ENCODE assay signal across 8 cellular contexts in genomic region chr17:77246110-77247047, GRCh38.
DNase-seq lines count a peak whose midpoint lies in the region; ATAC-seq and TF ChIP-seq lines count a peak whose summit lies in the region.

No MANE protein-coding gene starts in this region.

- no peak overlapping the region for H3K4me2 ChIP-seq in H9 (ENCODE audit: insufficient read depth, insufficient read length, low read length)

- H3K14ac ChIP-seq in H9 (ENCODE audit: insufficient read depth, low read length) = no peak overlapping the region

- H4K5ac ChIP-seq in H9 (ENCODE audit: insufficient read length, low read depth, low read length) = no peak overlapping the region

- DNase-seq in BE2C (no peak), H9 (no peak), left lung (no peak), type B pancreatic cell (ENCODE audit: extremely low spot score, unreplicated experiment) (no peak), inferior parietal cortex (ENCODE audit: extremely low spot score) (no peak), LoVo (ENCODE audit: low spot score) (no peak)
- no peak for DNase-seq in activated T-helper 1 cell treated with anti-CD3 and anti-CD28 coated beads, Interleukin-12 subunit alpha, Interleukin-12 subunit beta, Interleukin-2, Interleukin-4 antibody, amounts not matched to agents 30 ng/mL and 10 ng/mL and 1 ng/mL, durations not matched to agents 14 hours and 24 hours and 36 hours (ENCODE audit: low spot score)

- WGBS in H9 (ENCODE audit: extremely low coverage, insufficient read length, low lambda C conversion rate) = no CpG with 5 or more reads among the region's 34 CpGs

- H3K27ac ChIP-seq in H9 (ENCODE audit: insufficient read length, low read depth, low read length) = no peak overlapping the region
- peak overlapping the region in 1 of 2 donors; percentile 37 for H3K27ac ChIP-seq in left lung

- no peak overlapping the region for H2BK15ac ChIP-seq in H9 (ENCODE audit: low read depth, low read length)

- no peak overlapping the region for H2AK5ac ChIP-seq in H9 (ENCODE audit: insufficient read length, low read length)

- H3K4ac ChIP-seq in H9 (ENCODE audit: low read depth, low read length) = no peak overlapping the region

- H3K4me1 ChIP-seq in BE2C (no peaks in the 10 kb centered on the region; the same call in 1 of the 2 replicates), H9 (ENCODE audit: insufficient read depth, low read length) (no peaks in the 10 kb centered on the region), left lung (peaks cover 5 to 12% of the 10 kb centered on the region in 2 donors)

- no peak overlapping the region for H2BK5ac ChIP-seq in H9 (ENCODE audit: insufficient read length, low read length)

- H3K18ac ChIP-seq in H9 (ENCODE audit: insufficient read length, low read depth, low read length) = no peak overlapping the region

- H3K79me2 ChIP-seq in H9 (ENCODE audit: insufficient read depth, low read length) = no peaks in the 10 kb centered on the region

- no peaks in the 10 kb centered on the region for H3K79me1 ChIP-seq in H9 (ENCODE audit: insufficient read depth, low read depth, low read length, poor library complexity, severe bottlenecking)

- no peak overlapping the region for H3T11ph ChIP-seq in H9 (ENCODE audit: low read length)

- no peaks in the 10 kb centered on the region for H3K36me3 Mint-ChIP-seq in H9 (ENCODE audit: insufficient read depth in 1 of 3, low read depth in 3 of 3)
- no peaks in the 10 kb centered on the region for H3K36me3 Mint-ChIP-seq in activated T-helper 1 cell treated with anti-CD3 and anti-CD28 coated beads, Interleukin-12 subunit alpha, Interleukin-12 subunit beta, Interleukin-2, Interleukin-4 antibody, amounts not matched to agents 30 ng/mL and 10 ng/mL and 1 ng/mL, durations not matched to agents 14 hours and 24 hours and 36 hours (ENCODE audit: low read depth)
- no peaks in the 10 kb centered on the region for H3K36me3 Mint-ChIP-seq in type B pancreatic cell

- no peaks in the 10 kb centered on the region for H3K9me3 ChIP-seq in BE2C
- no peaks in the 10 kb centered on the region for H3K9me3 ChIP-seq in H9 (ENCODE audit: control insufficient read depth, low read depth, low read length)
- H3K9me3 ChIP-seq in left lung = no peaks in the 10 kb centered on the region

- intact Hi-C loops in activated T-helper 1 cell treated with anti-CD3 and anti-CD28 coated beads, Interleukin-12 subunit alpha, Interleukin-12 subunit beta, Interleukin-2, Interleukin-4 antibody, amounts not matched to agents 30 ng/mL and 10 ng/mL and 1 ng/mL, durations not matched to agents 14 hours and 24 hours and 36 hours (cut with micrococcal nuclease) = loop anchor here (1.0 to 5.0 kb wide), 5 partner anchors 59 to 378 kb away; partner anchors contain the start of genes MGAT5B and SEC14L1
- intact Hi-C loops in left lung (cut with DNase I) = loop anchor here in 1 of 2 donors (5.0 kb wide), 1 partner anchor 159 kb away; no protein-coding TSS in a partner anchor

- H2BK12ac ChIP-seq in H9 (ENCODE audit: insufficient read length, low read depth, low read length) = no peak overlapping the region

- peaks cover 3% of the 10 kb centered on the region for H3K23me2 ChIP-seq in H9 (ENCODE audit: insufficient read length, low read depth, low read length, poor library complexity, severe bottlenecking)

- no peak overlapping the region for H3K56ac ChIP-seq in H9 (ENCODE audit: insufficient read length, low read depth, low read length)

- no peaks in the 10 kb centered on the region for H3K36me3 ChIP-seq in BE2C
- no peaks in the 10 kb centered on the region for H3K36me3 ChIP-seq in left lung

- H2BK20ac ChIP-seq in H9 (ENCODE audit: low read depth, low read length, poor library complexity, severe bottlenecking) = no peak overlapping the region

- H3K4me3 ChIP-seq in BE2C (ENCODE audit: low read depth, low read length) (peak overlapping the region; percentile 63), left lung (peak overlapping the region; percentile 44 to 52)

- H2AFZ ChIP-seq in H9 (ENCODE audit: low read length) = no peak overlapping the region

- peak; percentile 20 for ATAC-seq in left lung
- ATAC-seq in GM19328 (IDR thresholded peaks at IDR 0.05; ENCODE audit: unreplicated experiment) = no peak

- H3K27ac Mint-ChIP-seq in H9 (no peak overlapping the region), type B pancreatic cell (peak overlapping the region; percentile 17)
- peak overlapping the region; percentile 30 for H3K27ac Mint-ChIP-seq in activated T-helper 1 cell treated with anti-CD3 and anti-CD28 coated beads, Interleukin-12 subunit alpha, Interleukin-12 subunit beta, Interleukin-2, Interleukin-4 antibody, amounts not matched to agents 30 ng/mL and 10 ng/mL and 1 ng/mL, durations not matched to agents 14 hours and 24 hours and 36 hours

- H3K27me3 Mint-ChIP-seq in H9 (ENCODE audit: low read depth) = peaks cover 25% of the 10 kb centered on the region
- peaks cover 22% of the 10 kb centered on the region for H3K27me3 Mint-ChIP-seq in activated T-helper 1 cell treated with anti-CD3 and anti-CD28 coated beads, Interleukin-12 subunit alpha, Interleukin-12 subunit beta, Interleukin-2, Interleukin-4 antibody, amounts not matched to agents 30 ng/mL and 10 ng/mL and 1 ng/mL, durations not matched to agents 14 hours and 24 hours and 36 hours (ENCODE audit: insufficient read depth)
- H3K27me3 Mint-ChIP-seq in type B pancreatic cell = peaks cover 14% of the 10 kb centered on the region

- no peak overlapping the region for H3K9ac ChIP-seq in H9 (ENCODE audit: extremely low read depth, insufficient read length, low read length)

- no peak overlapping the region for H3K23ac ChIP-seq in H9 (ENCODE audit: insufficient read length, low read depth, low read length)

- H4K91ac ChIP-seq in H9 (ENCODE audit: insufficient read length, low read depth, low read length) = no peak overlapping the region

- H3K4me1 Mint-ChIP-seq in H9 = peaks cover 4 to 9% of the 10 kb centered on the region in 2 experiments
- H3K4me1 Mint-ChIP-seq in activated T-helper 1 cell treated with anti-CD3 and anti-CD28 coated beads, Interleukin-12 subunit alpha, Interleukin-12 subunit beta, Interleukin-2, Interleukin-4 antibody, amounts not matched to agents 30 ng/mL and 10 ng/mL and 1 ng/mL, durations not matched to agents 14 hours and 24 hours and 36 hours (ENCODE audit: low read depth) = peaks cover 24% of the 10 kb centered on the region
- peaks cover 10% of the 10 kb centered on the region for H3K4me1 Mint-ChIP-seq in type B pancreatic cell (ENCODE audit: unreplicated experiment)

- no peak overlapping the region for H4K8ac ChIP-seq in H9 (replicated peaks; ENCODE audit: insufficient read length, low read depth, low read length)

- TF ChIP-seq CTCF in BE2C (IDR thresholded peaks at IDR 0.05; ENCODE audit: low read depth, low read length) (no peak), H9 (conservative IDR thresholded peaks at IDR 0.05) (no peak), left lung (IDR thresholded peaks at IDR 0.05) (no peak), type B pancreatic cell (conservative IDR thresholded peaks at IDR 0.05) (no peak)

- peaks cover 0 to 5% of the 10 kb centered on the region in 2 experiments; a peak in 1 of 5 replicates for H3K9me3 Mint-ChIP-seq in H9
- H3K9me3 Mint-ChIP-seq in activated T-helper 1 cell treated with anti-CD3 and anti-CD28 coated beads, Interleukin-12 subunit alpha, Interleukin-12 subunit beta, Interleukin-2, Interleukin-4 antibody, amounts not matched to agents 30 ng/mL and 10 ng/mL and 1 ng/mL, durations not matched to agents 14 hours and 24 hours and 36 hours = no peaks in the 10 kb centered on the region
- H3K9me3 Mint-ChIP-seq in type B pancreatic cell = no peaks in the 10 kb centered on the region

- no peaks in the 10 kb centered on the region; the same call in 1 of the 2 replicates for H3K27me3 ChIP-seq in BE2C
- no peaks in the 10 kb centered on the region; the same call in 1 of the 2 replicates for H3K27me3 ChIP-seq in H9 (ENCODE audit: insufficient read depth, low read length)
- peaks cover 0 to 11% of the 10 kb centered on the region in 2 donors for H3K27me3 ChIP-seq in left lung

- H2BK120ac ChIP-seq in H9 (ENCODE audit: low read depth, low read length, poor library complexity, severe bottlenecking) = no peak overlapping the region

- no peaks in the 10 kb centered on the region for H4K20me1 ChIP-seq in H9 (ENCODE audit: control insufficient read depth, insufficient read depth, insufficient read length)

- H3K4me3 Mint-ChIP-seq in H9 (peak overlapping the region; percentile 31 to 54), type B pancreatic cell (peak overlapping the region; percentile 71)
- H3K4me3 Mint-ChIP-seq in activated T-helper 1 cell treated with anti-CD3 and anti-CD28 coated beads, Interleukin-12 subunit alpha, Interleukin-12 subunit beta, Interleukin-2, Interleukin-4 antibody, amounts not matched to agents 30 ng/mL and 10 ng/mL and 1 ng/mL, durations not matched to agents 14 hours and 24 hours and 36 hours = peak overlapping the region; percentile 56

Comparison
In these comparisons a context has a peak if more than half of its experiments do, and no peak if none do; other contexts are left out.
1. H3K27ac Mint-ChIP-seq: peak in activated T-helper 1 cell treated with anti-CD3 and anti-CD28 coated beads, Interleukin-12 subunit alpha, Interleukin-12 subunit beta, Interleukin-2, Interleukin-4 antibody, amounts not matched to agents 30 ng/mL and 10 ng/mL and 1 ng/mL, durations not matched to agents 14 hours and 24 hours and 36 hours (single experiment) and type B pancreatic cell (single experiment); none in H9 (0 of 3).
2. Peak in every context shown above with its lines, with median percentiles within 50 percentile points of each other: H3K4me3 Mint-ChIP-seq.